ENCODE assay signal across 3 cellular contexts in the genomic region with DNA sequence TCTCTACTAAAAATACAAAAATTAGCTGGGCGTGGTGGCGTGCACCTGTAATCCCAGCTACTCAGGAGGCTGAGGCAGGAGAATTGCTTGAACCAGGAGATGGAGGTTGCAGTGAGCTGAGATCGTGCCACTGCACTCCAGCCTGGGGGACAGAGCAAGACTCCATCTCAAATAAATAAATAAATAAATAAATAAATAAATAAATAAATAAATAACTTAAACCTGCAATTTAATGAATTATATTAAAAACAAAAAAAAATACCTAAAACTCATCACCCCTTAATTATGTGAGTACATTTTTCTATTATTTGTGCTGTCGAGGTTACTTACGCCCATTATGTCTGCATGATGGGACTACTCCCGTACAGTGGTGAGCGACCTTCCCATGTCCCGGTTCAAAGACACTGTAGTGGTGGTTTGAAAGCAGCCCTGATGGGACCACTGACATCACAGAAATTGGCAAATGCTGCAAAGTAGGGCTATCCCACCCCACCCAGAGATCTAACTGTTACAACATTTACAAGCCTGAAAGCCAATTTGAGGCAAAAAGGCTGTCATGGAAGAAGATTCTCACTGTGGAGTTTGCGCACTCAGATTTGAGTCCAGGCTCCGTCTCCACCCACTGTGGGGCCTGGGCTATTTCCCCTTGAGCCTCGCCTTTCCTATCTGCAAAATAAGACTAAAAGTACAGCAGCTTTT. TPM values are rescaled to one million over a fixed set of nuclear protein-coding genes. Genes with fewer than 3 reads are reported as not detected.
"Had no signal": no experiment of that assay in that cellular context is flagged by ENCODE, and none has a peak within 500 bp of the region (broad histone marks: within the 10 kb centered on the region; RNA-seq: fewer than 3 reads in every experiment).

No MANE protein-coding gene starts in this region.

RNA-seq across cellular contexts. Expression of a gene that starts 29.0 kb away (rescaled TPM):
- total RNA-seq: naive thymus-derived CD4-positive, alpha-beta T cell; natural killer cell; right lobe of liver had no signal
- polyA plus RNA-seq: naive thymus-derived CD4-positive, alpha-beta T cell had no signal
